In the genomic region with DNA sequence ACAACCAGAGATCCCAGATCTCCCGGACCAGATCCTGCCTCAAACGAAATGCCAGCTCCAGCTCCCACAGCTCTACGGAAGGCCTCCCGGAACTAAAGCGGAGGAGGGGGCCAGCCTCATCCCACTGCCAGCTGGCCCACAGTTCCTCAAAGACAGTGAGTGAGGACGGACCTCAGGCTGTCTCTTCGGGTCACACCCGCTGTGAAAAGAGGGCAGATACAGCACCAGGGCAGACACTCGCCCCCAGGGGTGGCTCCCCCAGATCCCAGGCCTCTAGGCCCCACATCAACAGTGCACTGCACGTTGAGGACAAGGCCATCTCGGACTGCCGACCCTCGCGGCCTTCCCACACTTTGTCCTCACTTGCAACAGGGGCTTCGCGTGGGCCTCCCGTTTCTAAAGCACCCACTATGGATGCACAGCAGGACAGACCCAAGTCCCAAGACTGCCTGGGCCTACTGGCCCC, we compare ENCODE assay signal across 8 cellular contexts.
A peak's percentile ranks its signal among the peaks of the same experiment; 100 is the strongest.
DNase-seq lines count a peak whose midpoint lies in the region; FAIRE-seq and TF ChIP-seq lines count a peak whose summit lies in the region.
"Not testable (repeated sequence)": the region's sequence is repeated elsewhere in the genome, so short reads cannot be mapped to it uniquely, and the experiment has no call there.

No MANE protein-coding gene starts in this region.

- TF ChIP-seq CTCF in fibroblast of mammary gland (conservative IDR thresholded peaks at IDR 0.05; ENCODE audit: control insufficient read depth, insufficient read depth, low read depth, low read length); kidney (IDR thresholded peaks at IDR 0.05; ENCODE audit: borderline replicate concordance, extremely low read depth, insufficient read depth); nephron (IDR thresholded peaks at IDR 0.05; ENCODE audit: unreplicated experiment in 3 of 3): not testable (repeated sequence)

- not testable (repeated sequence) for H3K9ac ChIP-seq in kidney (ENCODE audit: low read length in 2 of 2)

- CTCF ChIA-PET in activated CD4-positive, alpha-beta memory T cell treated with anti-CD3 and anti-CD28 coated beads for 36 hours (lab: Charles Lee), result not testable (repeated sequence)

- POLR2A ChIA-PET in activated CD4-positive, alpha-beta memory T cell treated with anti-CD3 and anti-CD28 coated beads for 36 hours (lab: Charles Lee), result not testable (repeated sequence)

- not testable (repeated sequence) for H3K4me3 Mint-ChIP-seq in activated CD4-positive, alpha-beta memory T cell treated with anti-CD3 and anti-CD28 coated beads for 36 hours; nephron

- peak; percentile 8 for DNase-seq in Ammon's horn (ENCODE audit: low spot score)
- DNase-seq in MG63, result peak; percentile 5
- DNase-seq in activated CD4-positive, alpha-beta memory T cell treated with anti-CD3 and anti-CD28 coated beads for 36 hours, result peak; percentile 14
- peak; percentile 4 for DNase-seq in astrocyte of the hippocampus (ENCODE audit: low read depth, low spot score)
- peak; percentile 0 for DNase-seq in fibroblast of mammary gland (ENCODE audit: low read depth)
- peak; percentile 91 for DNase-seq in kidney
- peak; percentile 6 for DNase-seq in stimulated activated CD4-positive, alpha-beta T cell treated with anti-CD3 and anti-CD28 coated beads, Interleukin-15, amount 100 ng/mL, for 24 hours

- H3K36me3 ChIP-seq in MG63, result peaks cover 13% of the 10 kb centered on the region
- not testable (repeated sequence) for H3K36me3 ChIP-seq in kidney (ENCODE audit: control insufficient read depth in 1 of 2, insufficient read depth in 2 of 2, low read length in 2 of 2)

- not testable (repeated sequence) for H3K9me3 ChIP-seq in MG63; kidney (ENCODE audit: control insufficient read depth in 1 of 2, low read length in 2 of 2)

- not testable (repeated sequence) for H3K27ac Mint-ChIP-seq in activated CD4-positive, alpha-beta memory T cell treated with anti-CD3 and anti-CD28 coated beads for 36 hours
- H3K27ac Mint-ChIP-seq in nephron, result peak overlapping the region; percentile 59 to 74 (median 67)

- intact Hi-C loops in activated CD4-positive, alpha-beta memory T cell treated with anti-CD3 and anti-CD28 coated beads for 36 hours (cut with micrococcal nuclease); kidney (cut with DNase I): not testable (repeated sequence)

- FAIRE-seq in kidney (lab: Jason Lieb, UNC), result not testable (repeated sequence)

- not testable (repeated sequence) for H3K27me3 ChIP-seq in MG63

- not testable (repeated sequence) for H3K4me1 Mint-ChIP-seq in activated CD4-positive, alpha-beta memory T cell treated with anti-CD3 and anti-CD28 coated beads for 36 hours (ENCODE audit: low read depth)
- H3K4me1 Mint-ChIP-seq in nephron, result peaks cover 31% of the 10 kb centered on the region

- H3K4me1 ChIP-seq in kidney (ENCODE audit: control insufficient read depth in 1 of 2, insufficient read depth in 1 of 2, low read depth in 1 of 2, low read length in 2 of 2), result not testable (repeated sequence)

- not testable (repeated sequence) for H3K27me3 Mint-ChIP-seq in activated CD4-positive, alpha-beta memory T cell treated with anti-CD3 and anti-CD28 coated beads for 36 hours; nephron (ENCODE audit: low read depth)

- not testable (repeated sequence) for H3K27ac ChIP-seq in kidney (ENCODE audit: low read depth in 2 of 2, low read length in 2 of 2)

- H3K4me3 ChIP-seq in MG63; fibroblast of mammary gland (ENCODE audit: control insufficient read depth, low read depth, low read length); kidney (ENCODE audit: low read length in 2 of 2): not testable (repeated sequence)

- H3K36me3 Mint-ChIP-seq in activated CD4-positive, alpha-beta memory T cell treated with anti-CD3 and anti-CD28 coated beads for 36 hours, result peaks cover 11% of the 10 kb centered on the region
- peaks cover 52% of the 10 kb centered on the region for H3K36me3 Mint-ChIP-seq in nephron (ENCODE audit: low read depth)

- H3K9me3 Mint-ChIP-seq in activated CD4-positive, alpha-beta memory T cell treated with anti-CD3 and anti-CD28 coated beads for 36 hours; nephron: not testable (repeated sequence)

Comparison
In these comparisons a context has a peak if more than half of its experiments do, and no peak if none do; other contexts are left out.
1. DNase-seq: peak in every context shown above with its lines; median percentile 91 in kidney; 14 in activated CD4-positive, alpha-beta memory T cell treated with anti-CD3 and anti-CD28 coated beads for 36 hours; 8 in Ammon's horn; 6 in stimulated activated CD4-positive, alpha-beta T cell treated with anti-CD3 and anti-CD28 coated beads, Interleukin-15, amount 100 ng/mL, for 24 hours; 5 in MG63; 4 in astrocyte of the hippocampus; 0 in fibroblast of mammary gland.